Comparison of ENCODE assay signal across 1 cellular context in genomic region chr2:84302513-84303412, GRCh38.
TF ChIP-seq lines count a peak whose summit lies in the region.

No MANE protein-coding gene starts in this region.

TF ChIP-seq in GM23338, 12 proteins besides CTCF, POLR2A, EP300 and RAD21 (continued from another document):
- TF ChIP-seq, protein P1, sequence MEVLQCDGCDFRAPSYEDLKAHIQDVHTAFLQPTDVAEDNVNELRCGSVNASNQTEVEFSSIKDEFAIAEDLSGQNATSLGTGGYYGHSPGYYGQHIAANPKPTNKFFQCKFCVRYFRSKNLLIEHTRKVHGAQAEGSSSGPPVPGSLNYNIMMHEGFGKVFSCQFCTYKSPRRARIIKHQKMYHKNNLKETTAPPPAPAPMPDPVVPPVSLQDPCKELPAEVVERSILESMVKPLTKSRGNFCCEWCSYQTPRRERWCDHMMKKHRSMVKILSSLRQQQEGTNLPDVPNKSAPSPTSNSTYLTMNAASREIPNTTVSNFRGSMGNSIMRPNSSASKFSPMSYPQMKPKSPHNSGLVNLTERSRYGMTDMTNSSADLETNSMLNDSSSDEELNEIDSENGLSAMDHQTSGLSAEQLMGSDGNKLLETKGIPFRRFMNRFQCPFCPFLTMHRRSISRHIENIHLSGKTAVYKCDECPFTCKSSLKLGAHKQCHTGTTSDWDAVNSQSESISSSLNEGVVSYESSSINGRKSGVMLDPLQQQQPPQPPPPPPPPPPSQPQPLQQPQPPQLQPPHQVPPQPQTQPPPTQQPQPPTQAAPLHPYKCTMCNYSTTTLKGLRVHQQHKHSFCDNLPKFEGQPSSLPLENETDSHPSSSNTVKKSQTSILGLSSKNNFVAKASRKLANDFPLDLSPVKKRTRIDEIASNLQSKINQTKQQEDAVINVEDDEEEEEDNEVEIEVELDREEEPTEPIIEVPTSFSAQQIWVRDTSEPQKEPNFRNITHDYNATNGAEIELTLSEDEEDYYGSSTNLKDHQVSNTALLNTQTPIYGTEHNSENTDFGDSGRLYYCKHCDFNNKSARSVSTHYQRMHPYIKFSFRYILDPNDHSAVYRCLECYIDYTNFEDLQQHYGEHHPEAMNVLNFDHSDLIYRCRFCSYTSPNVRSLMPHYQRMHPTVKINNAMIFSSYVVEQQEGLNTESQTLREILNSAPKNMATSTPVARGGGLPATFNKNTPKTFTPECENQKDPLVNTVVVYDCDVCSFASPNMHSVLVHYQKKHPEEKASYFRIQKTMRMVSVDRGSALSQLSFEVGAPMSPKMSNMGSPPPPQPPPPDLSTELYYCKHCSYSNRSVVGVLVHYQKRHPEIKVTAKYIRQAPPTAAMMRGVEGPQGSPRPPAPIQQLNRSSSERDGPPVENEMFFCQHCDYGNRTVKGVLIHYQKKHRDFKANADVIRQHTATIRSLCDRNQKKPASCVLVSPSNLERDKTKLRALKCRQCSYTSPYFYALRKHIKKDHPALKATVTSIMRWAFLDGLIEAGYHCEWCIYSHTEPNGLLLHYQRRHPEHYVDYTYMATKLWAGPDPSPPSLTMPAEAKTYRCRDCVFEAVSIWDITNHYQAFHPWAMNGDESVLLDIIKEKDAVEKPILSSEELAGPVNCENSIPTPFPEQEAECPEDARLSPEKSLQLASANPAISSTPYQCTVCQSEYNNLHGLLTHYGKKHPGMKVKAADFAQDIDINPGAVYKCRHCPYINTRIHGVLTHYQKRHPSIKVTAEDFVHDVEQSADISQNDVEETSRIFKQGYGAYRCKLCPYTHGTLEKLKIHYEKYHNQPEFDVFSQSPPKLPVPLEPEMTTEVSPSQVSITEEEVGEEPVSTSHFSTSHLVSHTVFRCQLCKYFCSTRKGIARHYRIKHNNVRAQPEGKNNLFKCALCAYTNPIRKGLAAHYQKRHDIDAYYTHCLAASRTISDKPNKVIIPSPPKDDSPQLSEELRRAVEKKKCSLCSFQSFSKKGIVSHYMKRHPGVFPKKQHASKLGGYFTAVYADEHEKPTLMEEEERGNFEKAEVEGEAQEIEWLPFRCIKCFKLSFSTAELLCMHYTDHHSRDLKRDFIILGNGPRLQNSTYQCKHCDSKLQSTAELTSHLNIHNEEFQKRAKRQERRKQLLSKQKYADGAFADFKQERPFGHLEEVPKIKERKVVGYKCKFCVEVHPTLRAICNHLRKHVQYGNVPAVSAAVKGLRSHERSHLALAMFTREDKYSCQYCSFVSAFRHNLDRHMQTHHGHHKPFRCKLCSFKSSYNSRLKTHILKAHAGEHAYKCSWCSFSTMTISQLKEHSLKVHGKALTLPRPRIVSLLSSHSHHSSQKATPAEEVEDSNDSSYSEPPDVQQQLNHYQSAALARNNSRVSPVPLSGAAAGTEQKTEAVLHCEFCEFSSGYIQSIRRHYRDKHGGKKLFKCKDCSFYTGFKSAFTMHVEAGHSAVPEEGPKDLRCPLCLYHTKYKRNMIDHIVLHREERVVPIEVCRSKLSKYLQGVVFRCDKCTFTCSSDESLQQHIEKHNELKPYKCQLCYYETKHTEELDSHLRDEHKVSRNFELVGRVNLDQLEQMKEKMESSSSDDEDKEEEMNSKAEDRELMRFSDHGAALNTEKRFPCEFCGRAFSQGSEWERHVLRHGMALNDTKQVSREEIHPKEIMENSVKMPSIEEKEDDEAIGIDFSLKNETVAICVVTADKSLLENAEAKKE (CRISPR knock-in tag; IDR thresholded peaks at IDR 0.05), result no peak
- TF ChIP-seq ZNF114 (CRISPR knock-in tag; IDR thresholded peaks at IDR 0.05) (no peak), ZNF331 (CRISPR knock-in tag; IDR thresholded peaks at IDR 0.05; ENCODE audit: low read depth) (no peak), REST (IDR thresholded peaks at IDR 0.05; ENCODE audit: unreplicated experiment) (no peak), CREB1 (CRISPR knock-in tag; IDR thresholded peaks at IDR 0.05; ENCODE audit: low read depth) (no peak), NANOG (IDR thresholded peaks at IDR 0.05; ENCODE audit: borderline replicate concordance) (no peak), POLR2AphosphoS5 (IDR thresholded peaks at IDR 0.05; ENCODE audit: low read depth) (no peak), STAT1 (IDR thresholded peaks at IDR 0.05; ENCODE audit: unreplicated experiment) (no peak), JUNB (IDR thresholded peaks at IDR 0.05; ENCODE audit: unreplicated experiment) (no peak)
TF ChIP-seq in GM23338: peak in this region for 0.
